8 cellular contexts compared by ENCODE assay signal in genomic region chr9:136138566-136138965, GRCh38. TPM values are rescaled to one million over a fixed set of nuclear protein-coding genes. Genes with fewer than 3 reads are reported as not detected.
DNase-seq lines count a peak whose midpoint lies in the region; ATAC-seq and TF ChIP-seq lines count a peak whose summit lies in the region.

No MANE protein-coding gene starts in this region.

- H3K4me2 ChIP-seq in MM.1S (ENCODE audit: low read depth, low read length) (no peak overlapping the region), mesenchymal stem cell (ENCODE audit: low read length, poor library complexity, severe bottlenecking) (no peak overlapping the region)

- no peak overlapping the region for H3K9ac ChIP-seq in MM.1S (ENCODE audit: low read length)
- H3K9ac ChIP-seq in mesenchymal stem cell (ENCODE audit: low read length): no peak overlapping the region

- H2AFZ ChIP-seq in MM.1S (ENCODE audit: low read length): no peak overlapping the region
- H2AFZ ChIP-seq in mesenchymal stem cell (ENCODE audit: low read depth, low read length): no peak overlapping the region

- H3K36me3 ChIP-seq in MM.1S (replicated peaks; ENCODE audit: insufficient read depth, low read length) (no peaks in the 10 kb centered on the region), mesenchymal stem cell (ENCODE audit: control insufficient read depth in 1 of 2, insufficient read depth in 2 of 2, low read depth in 1 of 2, low read length in 2 of 2) (no peaks in the 10 kb centered on the region), esophagus muscularis mucosa (no peaks in the 10 kb centered on the region)

- peaks cover 2% of the 10 kb centered on the region for H3K4me1 Mint-ChIP-seq in activated CD8-positive, alpha-beta T cell treated with anti-CD3 and anti-CD28 coated beads, Interleukin-2, amount 10 ng/mL, durations not matched to agents 7 days and 5 days (ENCODE audit: low read depth)

- H3K9me2 ChIP-seq in MM.1S (replicated peaks; ENCODE audit: insufficient read depth, low read length): no peaks in the 10 kb centered on the region

- H3K27me3 ChIP-seq in MM.1S (replicated peaks; ENCODE audit: insufficient read depth, low read length) (peaks cover 88% of the 10 kb centered on the region), mesenchymal stem cell (ENCODE audit: control insufficient read depth in 1 of 2, insufficient read depth in 1 of 2, low read length in 2 of 2) (peaks cover 39 to 66% of the 10 kb centered on the region in 2 experiments), esophagus muscularis mucosa (peaks cover 5 to 83% (median 34%) of the 10 kb centered on the region in 4 donors)

- no peaks in the 10 kb centered on the region for H3K4me1 ChIP-seq in MM.1S (ENCODE audit: low read length)
- H3K4me1 ChIP-seq in mesenchymal stem cell (ENCODE audit: control insufficient read depth, insufficient read depth, low read depth, low read length): peaks cover 28% of the 10 kb centered on the region
- H3K4me1 ChIP-seq in esophagus muscularis mucosa: peaks cover 5 to 9% (median 7%) of the 10 kb centered on the region in 4 donors

- H4K8ac ChIP-seq in mesenchymal stem cell (ENCODE audit: low read length): no peak overlapping the region

- no peak overlapping the region for H3K23ac ChIP-seq in mesenchymal stem cell (ENCODE audit: low read length in 2 of 2)

- TF ChIP-seq EP300 in esophagus muscularis mucosa (IDR thresholded peaks at IDR 0.05): no peak

- H3K18ac ChIP-seq in mesenchymal stem cell (ENCODE audit: low read depth in 1 of 2, low read length in 2 of 2): no peak overlapping the region

- CTCF ChIA-PET in activated CD8-positive, alpha-beta T cell treated with anti-CD3 and anti-CD28 coated beads, Interleukin-2, amount 10 ng/mL, durations not matched to agents 7 days and 5 days (lab: Charles Lee): interaction anchor here (1.1 to 1.5 kb wide), 4 partner anchors 16 to 105 kb away, joined by 3 to 5 read pairs (median 4); no protein-coding TSS in a partner anchor

- no peak overlapping the region for H2BK12ac ChIP-seq in mesenchymal stem cell (ENCODE audit: low read length in 2 of 2)

- no peak overlapping the region for H2BK15ac ChIP-seq in mesenchymal stem cell (ENCODE audit: low read depth, poor library complexity, severe bottlenecking)

- 38% methylated on average over 9 of the region's 9 CpGs for WGBS in mesenchymal stem cell
- WGBS in esophagus muscularis mucosa: 17% methylated on average over 7 of the region's 9 CpGs

- no peak overlapping the region for H3K27ac Mint-ChIP-seq in activated CD8-positive, alpha-beta T cell treated with anti-CD3 and anti-CD28 coated beads, Interleukin-2, amount 10 ng/mL, durations not matched to agents 7 days and 5 days

- H3K9me3 ChIP-seq in MM.1S (replicated peaks; ENCODE audit: insufficient read depth, low read length) (no peaks in the 10 kb centered on the region), mesenchymal stem cell (ENCODE audit: control insufficient read depth, low read length) (no peaks in the 10 kb centered on the region), esophagus muscularis mucosa (no peaks in the 10 kb centered on the region)

- H4K91ac ChIP-seq in mesenchymal stem cell (ENCODE audit: low read length): no peak overlapping the region

- DNase-seq in NCI-H2029 (lab: John Stamatoyannopoulos, UW) (peak; percentile 39), NCI-H2029 treated with DMSO at 0.1 percent for 48 hours (lab: John Stamatoyannopoulos, UW) (no peak), MM.1S (no peak), mesenchymal stem cell (peak; percentile 16), middle frontal gyrus (ENCODE audit: extremely low spot score, low spot score) (no peak), HPDE6-E6E7 (ENCODE audit: extremely low spot score) (no peak), esophagus muscularis mucosa (ENCODE audit: extremely low spot score) (no peak)
- DNase-seq in activated CD8-positive, alpha-beta T cell treated with anti-CD3 and anti-CD28 coated beads, Interleukin-2, amount 10 ng/mL, durations not matched to agents 7 days and 5 days: peak; percentile 64

- no peak overlapping the region for H3K4ac ChIP-seq in mesenchymal stem cell (ENCODE audit: low read depth in 1 of 2, low read length in 2 of 2)

- H2AK5ac ChIP-seq in mesenchymal stem cell (ENCODE audit: low read length, severe bottlenecking): no peak overlapping the region

- peaks cover 8% of the 10 kb centered on the region for H3K27me3 Mint-ChIP-seq in activated CD8-positive, alpha-beta T cell treated with anti-CD3 and anti-CD28 coated beads, Interleukin-2, amount 10 ng/mL, durations not matched to agents 7 days and 5 days (ENCODE audit: low read depth)

- no peaks in the 10 kb centered on the region for H4K20me1 ChIP-seq in MM.1S (ENCODE audit: insufficient read depth, low read length)

- no peaks in the 10 kb centered on the region for H3K79me1 ChIP-seq in mesenchymal stem cell (replicated peaks; ENCODE audit: low read length, poor library complexity, severe bottlenecking)

- intact Hi-C loops in esophagus muscularis mucosa (cut with DNase I): no loop called here

- peak; percentile 34 for TF ChIP-seq CTCF in MM.1S (IDR thresholded peaks at IDR 0.05; ENCODE audit: low read length)
- TF ChIP-seq CTCF in esophagus muscularis mucosa (IDR thresholded peaks at IDR 0.05): no peak

- POLR2A ChIA-PET in activated CD8-positive, alpha-beta T cell treated with anti-CD3 and anti-CD28 coated beads, Interleukin-2, amount 10 ng/mL, durations not matched to agents 7 days and 5 days (lab: Charles Lee): no interaction called here

- H3K4me3 ChIP-seq in MM.1S (ENCODE audit: low read length) (no peak overlapping the region), mesenchymal stem cell (ENCODE audit: insufficient read depth in 1 of 2, low read depth in 1 of 2, low read length in 2 of 2) (no peak overlapping the region), esophagus muscularis mucosa (no peak overlapping the region)

- H3K14ac ChIP-seq in mesenchymal stem cell (ENCODE audit: low read length in 2 of 2): no peak overlapping the region

- H3K36me3 Mint-ChIP-seq in activated CD8-positive, alpha-beta T cell treated with anti-CD3 and anti-CD28 coated beads, Interleukin-2, amount 10 ng/mL, durations not matched to agents 7 days and 5 days (ENCODE audit: low read depth): no peaks in the 10 kb centered on the region

- H3F3A ChIP-seq in MM.1S (ENCODE audit: insufficient read depth, low read length): no peaks in the 10 kb centered on the region

- no peak overlapping the region for H3K4me3 Mint-ChIP-seq in activated CD8-positive, alpha-beta T cell treated with anti-CD3 and anti-CD28 coated beads, Interleukin-2, amount 10 ng/mL, durations not matched to agents 7 days and 5 days

- no peak for TF ChIP-seq POLR2A in esophagus muscularis mucosa (IDR thresholded peaks at IDR 0.05; ENCODE audit: low read depth)

- no peaks in the 10 kb centered on the region for H3K79me2 ChIP-seq in MM.1S (ENCODE audit: low read length)

- no peak for ATAC-seq in activated CD8-positive, alpha-beta T cell treated with anti-CD3 and anti-CD28 coated beads, Interleukin-2, amount 10 ng/mL, durations not matched to agents 7 days and 5 days

- H2BK5ac ChIP-seq in mesenchymal stem cell (ENCODE audit: low read depth, low read length, poor library complexity, severe bottlenecking): no peak overlapping the region

- no peak overlapping the region for H3K27ac ChIP-seq in MM.1S (ENCODE audit: low read length)
- no peak overlapping the region for H3K27ac ChIP-seq in mesenchymal stem cell (ENCODE audit: low read length, poor library complexity, severe bottlenecking)
- H3K27ac ChIP-seq in esophagus muscularis mucosa (replicated peaks in 1 of 4): no peak overlapping the region

- no peaks in the 10 kb centered on the region for H3K9me3 Mint-ChIP-seq in activated CD8-positive, alpha-beta T cell treated with anti-CD3 and anti-CD28 coated beads, Interleukin-2, amount 10 ng/mL, durations not matched to agents 7 days and 5 days (ENCODE audit: insufficient read depth)

- H2BK120ac ChIP-seq in mesenchymal stem cell (ENCODE audit: low read depth, low read length): no peak overlapping the region

RNA-seq across cellular contexts. Expression of gene TMEM250, which starts 19.9 kb away (rescaled TPM):
- 10 to 100 TPM; 56.5 to 57.0 TPM for total RNA-seq in activated CD8-positive, alpha-beta T cell treated with anti-CD3 and anti-CD28 coated beads, Interleukin-2, amount 10 ng/mL, durations not matched to agents 7 days and 5 days
- 18.1 TPM for polyA plus RNA-seq in mesenchymal stem cell (2013, experiment 1 of 2)
- 17.5 TPM for polyA plus RNA-seq in mesenchymal stem cell (2013, experiment 2 of 2)
- total RNA-seq in esophagus muscularis mucosa: 10 to 100 TPM; 33.6 to 77.6 (median 59.4) TPM

RNA-seq across cellular contexts. Expression of gene NACC2, which starts 43.5 kb away (rescaled TPM):
- total RNA-seq in activated CD8-positive, alpha-beta T cell treated with anti-CD3 and anti-CD28 coated beads, Interleukin-2, amount 10 ng/mL, durations not matched to agents 7 days and 5 days: 1 to 10 TPM; 5.6 to 6.4 TPM
- 25.9 TPM for polyA plus RNA-seq in mesenchymal stem cell (2013, experiment 1 of 2)
- 26.0 TPM for polyA plus RNA-seq in mesenchymal stem cell (2013, experiment 2 of 2)
- 100 to 1,000 TPM in 3 of 4 donors, 10 to 100 TPM in 1; 93.8 to 192 (median 142) TPM for total RNA-seq in esophagus muscularis mucosa

Comparison
In these comparisons a context has a peak if more than half of its experiments do, and no peak if none do; other contexts are left out.
1. DNase-seq: peak in NCI-H2029 (single experiment), activated CD8-positive, alpha-beta T cell treated with anti-CD3 and anti-CD28 coated beads, Interleukin-2, amount 10 ng/mL, durations not matched to agents 7 days and 5 days (single experiment) and mesenchymal stem cell (single experiment); none in NCI-H2029 treated with DMSO at 0.1 percent for 48 hours (single experiment), MM.1S (single experiment), middle frontal gyrus (single experiment), HPDE6-E6E7 (single experiment) and esophagus muscularis mucosa (single experiment).
2. RNA of gene NACC2, which starts 43.5 kb away (total RNA-seq): 93.8 to 192 TPM in esophagus muscularis mucosa; 5.6 to 6.4 TPM in activated CD8-positive, alpha-beta T cell treated with anti-CD3 and anti-CD28 coated beads, Interleukin-2, amount 10 ng/mL, durations not matched to agents 7 days and 5 days; every median in the first group is over 10 times any median in the second.